Comparison of ENCODE assay signal across 19 cellular contexts in the genomic region with DNA sequence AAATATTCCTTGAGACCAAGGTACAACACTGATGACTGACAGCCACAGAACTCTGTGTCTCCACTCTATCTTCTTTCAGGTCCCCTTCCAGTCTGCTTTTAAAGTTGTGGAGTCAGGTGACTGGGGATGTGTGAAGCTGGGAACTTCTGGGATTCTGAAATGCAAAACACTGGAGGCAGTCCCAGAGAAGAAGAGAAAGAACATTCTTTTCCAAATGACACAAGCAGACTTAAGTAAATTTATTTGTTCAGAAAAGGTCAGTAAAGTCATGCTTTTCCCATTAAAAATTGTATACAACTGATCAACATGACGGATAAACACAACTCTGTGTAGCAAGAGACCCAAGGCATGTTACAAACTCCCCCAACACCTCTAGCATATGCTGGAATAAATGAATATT.
DNase-seq lines count a peak whose midpoint lies in the region; ATAC-seq and TF ChIP-seq lines count a peak whose summit lies in the region.
"Had no signal": no experiment of that assay in that cellular context is flagged by ENCODE, and none has a peak within 500 bp of the region (broad histone marks: within the 10 kb centered on the region; RNA-seq: fewer than 3 reads in every experiment).

No MANE protein-coding gene starts in this region.

- H3K9me2 ChIP-seq in PC-3 (replicated peaks; ENCODE audit: low read length): no peaks in the 10 kb centered on the region

- no peak overlapping the region for H2AFZ ChIP-seq in PC-3 (ENCODE audit: low read length)
- H2AFZ ChIP-seq in neuronal stem cell (ENCODE audit: low read length): no peak overlapping the region

- H3K27ac Mint-ChIP-seq in activated CD8-positive, alpha-beta T cell treated with anti-CD3 and anti-CD28 coated beads for 36 hours: no peak overlapping the region
- H3K27ac Mint-ChIP-seq: activated naive CD4-positive, alpha-beta T cell treated with anti-CD3 and anti-CD28 coated beads, Interleukin-2, amount 10 ng/mL, durations not matched to agents 7 days and 5 days; CD4-positive, alpha-beta T cell had no signal

- POLR2A ChIA-PET in PC-3 (lab: Charles Lee; ENCODE audit: unreplicated experiment): no interaction called here
- POLR2A ChIA-PET in activated CD8-positive, alpha-beta T cell treated with anti-CD3 and anti-CD28 coated beads for 36 hours (lab: Charles Lee): no interaction called here

- H2BK15ac ChIP-seq in neuronal stem cell (ENCODE audit: low read length): no peak overlapping the region

- no peaks in the 10 kb centered on the region for H3K79me2 ChIP-seq in PC-3 (ENCODE audit: low read length)

- H4K8ac ChIP-seq in neuronal stem cell (ENCODE audit: low read depth, low read length): no peak overlapping the region

- no peak overlapping the region for H4K91ac ChIP-seq in neuronal stem cell (ENCODE audit: low read depth, low read length, poor library complexity)

- H2BK5ac ChIP-seq in neuronal stem cell (ENCODE audit: low read length): no peak overlapping the region

- intact Hi-C loops in PC-3 (cut with micrococcal nuclease): no loop called here
- intact Hi-C loops in activated CD8-positive, alpha-beta T cell treated with anti-CD3 and anti-CD28 coated beads for 36 hours (cut with micrococcal nuclease): no loop called here

- no peak overlapping the region for H3K4me3 ChIP-seq in PC-3 (ENCODE audit: low read length)
- no peak overlapping the region for H3K4me3 ChIP-seq in esophagus (ENCODE audit: low read depth in 1 of 2, low read length in 2 of 2)
- no peak overlapping the region for H3K4me3 ChIP-seq in muscle layer of colon (ENCODE audit: low read depth in 1 of 2, low read length in 2 of 2)
- H3K4me3 ChIP-seq in subcutaneous abdominal adipose tissue (ENCODE audit: low read depth in 1 of 5, low read length in 5 of 5): no peak overlapping the region
- H3K4me3 ChIP-seq in neuronal stem cell (ENCODE audit: low read length in 2 of 2): no peak overlapping the region
- H3K4me3 ChIP-seq in effector memory CD4-positive, alpha-beta T cell (ENCODE audit: insufficient read depth, low read depth, low read length, poor library complexity, severe bottlenecking): no peak overlapping the region
- H3K4me3 ChIP-seq: coronary artery, Peyer's patch had no signal

- H3K4me2 ChIP-seq in PC-3 (ENCODE audit: low read length) (no peak overlapping the region), neuronal stem cell (ENCODE audit: insufficient read depth, low read length, poor library complexity, severe bottlenecking) (no peak overlapping the region)

- no peaks in the 10 kb centered on the region for H3K36me3 Mint-ChIP-seq in activated CD8-positive, alpha-beta T cell treated with anti-CD3 and anti-CD28 coated beads for 36 hours (ENCODE audit: low read depth)
- H3K36me3 Mint-ChIP-seq: activated naive CD4-positive, alpha-beta T cell treated with anti-CD3 and anti-CD28 coated beads, Interleukin-2, amount 10 ng/mL, durations not matched to agents 7 days and 5 days had no signal

- H3K9me3 Mint-ChIP-seq in activated CD8-positive, alpha-beta T cell treated with anti-CD3 and anti-CD28 coated beads for 36 hours: no peaks in the 10 kb centered on the region
- H3K9me3 Mint-ChIP-seq: activated naive CD4-positive, alpha-beta T cell treated with anti-CD3 and anti-CD28 coated beads, Interleukin-2, amount 10 ng/mL, durations not matched to agents 7 days and 5 days; CD4-positive, alpha-beta T cell had no signal

- CTCF ChIA-PET in PC-3 (lab: Charles Lee): interaction anchor here (0.7 kb wide), 1 partner anchor 98 kb away, joined by 3 read pairs; a partner anchor contains a TSS
- CTCF ChIA-PET in activated CD8-positive, alpha-beta T cell treated with anti-CD3 and anti-CD28 coated beads for 36 hours (lab: Charles Lee): no interaction called here

- 52 to 71% methylated on average over 1 of the region's 1 CpG for WGBS in esophagus, 2 donors
- no CpG with 5 or more reads among the region's 1 CpG for WGBS in neuronal stem cell (ENCODE audit: extremely low coverage in 2 of 2, insufficient read length in 2 of 2, insufficient replicate concordance in 1 of 2), 2 donors

- H3K4ac ChIP-seq in neuronal stem cell (ENCODE audit: low read length): no peak overlapping the region

- no peak overlapping the region for H3K23ac ChIP-seq in neuronal stem cell (ENCODE audit: low read depth, low read length, poor library complexity)

- H3K79me1 ChIP-seq in neuronal stem cell (ENCODE audit: low read depth, low read length): no peaks in the 10 kb centered on the region

- no peak overlapping the region for H3K18ac ChIP-seq in neuronal stem cell (ENCODE audit: low read length)

- no peak overlapping the region for H2AK5ac ChIP-seq in neuronal stem cell (ENCODE audit: low read depth, low read length)

- TF ChIP-seq CTCF in PC-3 (conservative IDR thresholded peaks at IDR 0.05; ENCODE audit: low read depth, low read length): no peak
- no peak for TF ChIP-seq CTCF in activated CD8-positive, alpha-beta T cell treated with anti-CD3 and anti-CD28 coated beads for 36 hours (IDR thresholded peaks at IDR 0.05)

- no peak overlapping the region for H2BK12ac ChIP-seq in neuronal stem cell (ENCODE audit: low read length)

- no peaks in the 10 kb centered on the region for H3F3A ChIP-seq in PC-3 (ENCODE audit: low read length, unreplicated experiment)

- H4K20me1 ChIP-seq in PC-3 (ENCODE audit: low read length): no peaks in the 10 kb centered on the region

- no peaks in the 10 kb centered on the region for H3K27me3 ChIP-seq in PC-3 (ENCODE audit: low read length)
- no peaks in the 10 kb centered on the region for H3K27me3 ChIP-seq in esophagus (ENCODE audit: control insufficient read depth in 1 of 2, insufficient read depth in 2 of 2, low read length in 2 of 2)
- no peaks in the 10 kb centered on the region for H3K27me3 ChIP-seq in muscle layer of colon (ENCODE audit: control insufficient read depth in 1 of 2, insufficient read depth in 2 of 2, low read length in 2 of 2)
- no peaks in the 10 kb centered on the region for H3K27me3 ChIP-seq in subcutaneous abdominal adipose tissue (ENCODE audit: control insufficient read depth in 5 of 5, insufficient read depth in 4 of 5, low read length in 5 of 5)
- no peaks in the 10 kb centered on the region for H3K27me3 ChIP-seq in neuronal stem cell (ENCODE audit: control insufficient read depth in 3 of 3, insufficient read depth in 3 of 3, low read depth in 1 of 3, low read length in 3 of 3)
- no peaks in the 10 kb centered on the region for H3K27me3 ChIP-seq in effector memory CD4-positive, alpha-beta T cell (replicated peaks; ENCODE audit: control insufficient read depth, insufficient read depth, low read length, poor library complexity, severe bottlenecking)
- H3K27me3 ChIP-seq: Peyer's patch had no signal

- H3K9ac ChIP-seq in PC-3 (ENCODE audit: low read length): no peak overlapping the region
- H3K9ac ChIP-seq in muscle layer of colon (ENCODE audit: low read length): no peak overlapping the region
- H3K9ac ChIP-seq in subcutaneous abdominal adipose tissue (ENCODE audit: low read length in 5 of 5): no peak overlapping the region
- no peak overlapping the region for H3K9ac ChIP-seq in neuronal stem cell (ENCODE audit: low read depth, low read length, poor library complexity)

- peaks cover 6% of the 10 kb centered on the region for H3K4me1 Mint-ChIP-seq in activated CD8-positive, alpha-beta T cell treated with anti-CD3 and anti-CD28 coated beads for 36 hours (ENCODE audit: low read depth)

- no peak overlapping the region for H2BK120ac ChIP-seq in neuronal stem cell (ENCODE audit: low read depth, low read length)

- H3K14ac ChIP-seq in neuronal stem cell (ENCODE audit: low read length): no peak overlapping the region

- no peak for DNase-seq in PC-3
- no peak for DNase-seq in neuronal stem cell (ENCODE audit: low spot score)
- no peak for DNase-seq in H4 (ENCODE audit: low spot score)
- no peak for DNase-seq in activated CD8-positive, alpha-beta T cell treated with anti-CD3 and anti-CD28 coated beads for 36 hours
- no peak for DNase-seq in effector memory CD4-positive, alpha-beta T cell
- DNase-seq: activated CD4-positive, alpha-beta T cell treated with anti-CD3 and anti-CD28 coated beads for 4 hours; activated naive CD4-positive, alpha-beta T cell treated with anti-CD3 and anti-CD28 coated beads, Interleukin-2, amount 10 ng/mL, durations not matched to agents 7 days and 5 days; CD4-positive, alpha-beta T cell; DMS53; Kasumi-1; NCI-H1417 treated with DMSO at 0.1 percent for 48 hours; NCI-H2171 treated with DMSO at 0.1 percent for 48 hours; NCI-H774; Peyer's patch had no signal

- H3K27me3 Mint-ChIP-seq in activated CD8-positive, alpha-beta T cell treated with anti-CD3 and anti-CD28 coated beads for 36 hours: peaks cover 1% of the 10 kb centered on the region
- H3K27me3 Mint-ChIP-seq: CD4-positive, alpha-beta T cell had no signal

- H3K36me3 ChIP-seq in PC-3 (ENCODE audit: low read depth, low read length): no peaks in the 10 kb centered on the region
- no peaks in the 10 kb centered on the region for H3K36me3 ChIP-seq in esophagus (ENCODE audit: control insufficient read depth in 2 of 2, insufficient read depth in 2 of 2, low read length in 1 of 2)
- H3K36me3 ChIP-seq in muscle layer of colon (ENCODE audit: insufficient read depth, low read length): no peaks in the 10 kb centered on the region
- no peaks in the 10 kb centered on the region for H3K36me3 ChIP-seq in subcutaneous abdominal adipose tissue (ENCODE audit: control insufficient read depth in 5 of 5, insufficient read depth in 5 of 5, low read length in 5 of 5)
- peaks cover 0 to 7% of the 10 kb centered on the region in 2 donors for H3K36me3 ChIP-seq in neuronal stem cell (replicated peaks in 1 of 2; ENCODE audit: control insufficient read depth in 2 of 2, insufficient read depth in 2 of 2, low read length in 2 of 2)
- no peaks in the 10 kb centered on the region for H3K36me3 ChIP-seq in effector memory CD4-positive, alpha-beta T cell (ENCODE audit: control insufficient read depth, insufficient read depth, low read length)
- H3K36me3 ChIP-seq: Peyer's patch had no signal

- H3K4me1 ChIP-seq in PC-3 (ENCODE audit: insufficient read depth, low read length) (peaks cover 47% of the 10 kb centered on the region), esophagus (ENCODE audit: control insufficient read depth in 2 of 2, insufficient read depth in 2 of 2, low read length in 1 of 2) (peaks cover 0 to 9% of the 10 kb centered on the region in 2 donors), muscle layer of colon (ENCODE audit: insufficient read depth, low read length) (peaks cover 58% of the 10 kb centered on the region), subcutaneous abdominal adipose tissue (ENCODE audit: control insufficient read depth in 5 of 5, insufficient read depth in 5 of 5, low read length in 5 of 5) (peaks cover 0 to 17% (median 7%) of the 10 kb centered on the region in 5 donors), neuronal stem cell (ENCODE audit: control insufficient read depth in 2 of 2, insufficient read depth in 1 of 2, low read depth in 1 of 2, low read length in 2 of 2) (peaks cover 20% of the 10 kb centered on the region in 2 donors)
- no peaks in the 10 kb centered on the region for H3K4me1 ChIP-seq in effector memory CD4-positive, alpha-beta T cell (ENCODE audit: control insufficient read depth, insufficient read depth, low read length, poor library complexity, severe bottlenecking)

- peak overlapping the region; percentile 27 for H3K27ac ChIP-seq in PC-3 (ENCODE audit: low read length)
- H3K27ac ChIP-seq in esophagus (ENCODE audit: low read depth in 2 of 2, low read length in 1 of 2): peak overlapping the region; percentile 23 to 28
- peak overlapping the region; percentile 5 for H3K27ac ChIP-seq in muscle layer of colon (ENCODE audit: low read depth, low read length)
- H3K27ac ChIP-seq in subcutaneous abdominal adipose tissue (ENCODE audit: low read depth, low read length): peak overlapping the region; percentile 9
- H3K27ac ChIP-seq in neuronal stem cell (replicated peaks; ENCODE audit: low read length): no peak overlapping the region
- no peak overlapping the region for H3K27ac ChIP-seq in effector memory CD4-positive, alpha-beta T cell (ENCODE audit: insufficient read depth, low read length, poor library complexity, severe bottlenecking)

- no peak overlapping the region for H3K4me3 Mint-ChIP-seq in activated CD8-positive, alpha-beta T cell treated with anti-CD3 and anti-CD28 coated beads for 36 hours
- H3K4me3 Mint-ChIP-seq: activated naive CD4-positive, alpha-beta T cell treated with anti-CD3 and anti-CD28 coated beads, Interleukin-2, amount 10 ng/mL, durations not matched to agents 7 days and 5 days; CD4-positive, alpha-beta T cell had no signal

- H3K9me3 ChIP-seq in PC-3 (ENCODE audit: low read length): no peaks in the 10 kb centered on the region
- no peaks in the 10 kb centered on the region for H3K9me3 ChIP-seq in esophagus (ENCODE audit: control insufficient read depth in 2 of 2, insufficient read depth in 1 of 2, low read depth in 1 of 2, low read length in 1 of 2)
- no peaks in the 10 kb centered on the region for H3K9me3 ChIP-seq in muscle layer of colon (ENCODE audit: low read length)
- no peaks in the 10 kb centered on the region for H3K9me3 ChIP-seq in subcutaneous abdominal adipose tissue (ENCODE audit: control insufficient read depth in 5 of 5, low read length in 5 of 5)
- no peaks in the 10 kb centered on the region for H3K9me3 ChIP-seq in neuronal stem cell (replicated peaks in 1 of 2; ENCODE audit: control insufficient read depth in 2 of 2, insufficient read depth in 1 of 2, low read depth in 1 of 2, low read length in 2 of 2)
- no peaks in the 10 kb centered on the region for H3K9me3 ChIP-seq in effector memory CD4-positive, alpha-beta T cell (ENCODE audit: control insufficient read depth, low read length)
- H3K9me3 ChIP-seq: Peyer's patch had no signal

- no peak for ATAC-seq in PC-3
- no peak for ATAC-seq in activated CD8-positive, alpha-beta T cell treated with anti-CD3 and anti-CD28 coated beads for 36 hours
- ATAC-seq: SK-N-SH treated with all-trans-retinoic acid at 6 μM for 48 hours had no signal

- BruUV-seq in PC-3 (replicated peaks; lab: Mats Ljungman, UMichigan): no TSS peak

Comparison
In these comparisons a context has a peak if more than half of its experiments do, and no peak if none do; other contexts are left out.
1. H3K27ac ChIP-seq: peak in PC-3 (single experiment), esophagus (2 of 2), muscle layer of colon (single experiment) and subcutaneous abdominal adipose tissue (single experiment); none in neuronal stem cell (single experiment) and effector memory CD4-positive, alpha-beta T cell (single experiment).